In the genomic region with DNA sequence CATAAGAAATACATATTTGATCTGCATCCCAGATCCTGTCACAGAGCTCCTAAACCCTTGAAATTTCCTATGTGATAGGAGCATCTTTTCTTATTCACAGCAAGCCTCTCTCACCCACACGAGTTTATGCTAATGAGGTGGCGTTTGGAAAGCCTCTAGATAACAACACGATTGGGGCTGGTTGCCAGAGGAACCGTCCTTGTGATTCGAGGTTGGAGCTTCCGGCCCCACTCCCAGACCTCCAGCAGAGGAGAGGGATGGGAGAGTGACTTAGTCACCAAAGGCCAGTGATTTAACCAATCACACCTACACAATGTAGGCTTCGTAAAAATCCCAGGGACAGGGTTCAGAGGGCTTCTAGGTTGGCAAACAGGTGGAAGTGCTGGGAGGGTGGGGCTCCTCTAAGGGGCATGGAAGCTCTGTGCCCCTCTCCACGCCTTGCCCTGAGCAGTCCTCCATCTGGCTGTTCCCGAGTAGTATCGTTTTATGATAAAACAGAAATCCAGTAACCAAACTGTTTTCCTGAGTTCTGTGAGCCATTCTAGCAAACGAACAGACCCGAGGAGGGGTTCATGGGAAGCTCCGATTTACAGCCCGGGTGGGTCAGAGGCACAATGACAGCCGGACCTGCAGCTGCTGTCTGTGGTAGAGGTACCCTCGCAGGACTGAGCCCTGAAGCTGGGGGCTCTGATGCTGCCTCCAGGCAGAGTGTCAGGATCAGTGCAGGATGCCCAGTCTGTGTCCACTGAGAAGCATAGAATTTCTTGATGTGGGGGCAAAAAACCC, we compare ENCODE assay signal across 17 cellular contexts.
"Had no signal": no experiment of that assay in that cellular context is flagged by ENCODE, and none has a peak within 500 bp of the region (broad histone marks: within the 10 kb centered on the region; RNA-seq: fewer than 3 reads in every experiment).

No MANE protein-coding gene starts in this region.

- DNase-seq: activated CD4-positive, alpha-beta T cell treated with anti-CD3 and anti-CD28 coated beads for 48 hours; activated CD8-positive, alpha-beta memory T cell treated with anti-CD3 and anti-CD28 coated beads for 24 hours; activated naive CD4-positive, alpha-beta T cell treated with Interleukin-2 at 50 U/mL for 16 hours; activated naive CD8-positive, alpha-beta T cell treated with anti-CD3 and anti-CD28 coated beads, Interleukin-2, amount 50 U/mL, for 24 hours; colonic mucosa; foreskin melanocyte; heart right ventricle; kidney; left ventricle myocardium superior; ovary; sigmoid colon; stimulated activated CD4-positive, alpha-beta T cell treated with anti-CD3 and anti-CD28 coated beads, Interleukin-12 subunit alpha, Interleukin-12 subunit beta, amount 100 ng/mL, for 4 hours; stimulated activated CD8-positive, alpha-beta memory T cell treated with anti-CD3 and anti-CD28 coated beads, Interleukin-4, amount 100 ng/mL, for 48 hours had no signal

- H3K9me3 ChIP-seq: colonic mucosa, heart right ventricle, ovary, sigmoid colon, thoracic aorta, vagina had no signal

- H3K27ac ChIP-seq: cardiac muscle cell, colonic mucosa, heart right ventricle, ovary, sigmoid colon, thoracic aorta, vagina had no signal

- H3K27me3 ChIP-seq: cardiac muscle cell, colonic mucosa, ovary, sigmoid colon, vagina had no signal

- H3K4me1 Mint-ChIP-seq: activated naive CD8-positive, alpha-beta T cell treated with anti-CD3 and anti-CD28 coated beads, Interleukin-2, amount 50 U/mL, for 24 hours had no signal

- H3K36me3 ChIP-seq: cardiac muscle cell, colonic mucosa, heart right ventricle, ovary, sigmoid colon, thoracic aorta, vagina had no signal

- H3K4me3 Mint-ChIP-seq: activated naive CD8-positive, alpha-beta T cell treated with anti-CD3 and anti-CD28 coated beads, Interleukin-2, amount 50 U/mL, for 24 hours; stimulated activated naive CD8-positive, alpha-beta T cell treated with anti-CD3 and anti-CD28 coated beads, Interleukin-15, Interleukin-2, amounts not matched to agents 100 ng/mL and 50 ng/mL, for 24 hours had no signal

- H3K27ac Mint-ChIP-seq: activated naive CD8-positive, alpha-beta T cell treated with anti-CD3 and anti-CD28 coated beads, Interleukin-2, amount 50 U/mL, for 24 hours; stimulated activated naive CD8-positive, alpha-beta T cell treated with anti-CD3 and anti-CD28 coated beads, Interleukin-15, Interleukin-2, amounts not matched to agents 100 ng/mL and 50 ng/mL, for 24 hours had no signal

- H3K27me3 Mint-ChIP-seq: activated naive CD8-positive, alpha-beta T cell treated with anti-CD3 and anti-CD28 coated beads, Interleukin-2, amount 50 U/mL, for 24 hours; stimulated activated naive CD8-positive, alpha-beta T cell treated with anti-CD3 and anti-CD28 coated beads, Interleukin-15, Interleukin-2, amounts not matched to agents 100 ng/mL and 50 ng/mL, for 24 hours had no signal

- H3K4me3 ChIP-seq: cardiac muscle cell, colonic mucosa, heart right ventricle, ovary, sigmoid colon, thoracic aorta, vagina had no signal

- H3K4me1 ChIP-seq: colonic mucosa, heart right ventricle, sigmoid colon, vagina had no signal

- H3K9me3 Mint-ChIP-seq: activated naive CD8-positive, alpha-beta T cell treated with anti-CD3 and anti-CD28 coated beads, Interleukin-2, amount 50 U/mL, for 24 hours; stimulated activated naive CD8-positive, alpha-beta T cell treated with anti-CD3 and anti-CD28 coated beads, Interleukin-15, Interleukin-2, amounts not matched to agents 100 ng/mL and 50 ng/mL, for 24 hours had no signal
